Comparison of ENCODE assay signal across 12 cellular contexts in the genomic region with DNA sequence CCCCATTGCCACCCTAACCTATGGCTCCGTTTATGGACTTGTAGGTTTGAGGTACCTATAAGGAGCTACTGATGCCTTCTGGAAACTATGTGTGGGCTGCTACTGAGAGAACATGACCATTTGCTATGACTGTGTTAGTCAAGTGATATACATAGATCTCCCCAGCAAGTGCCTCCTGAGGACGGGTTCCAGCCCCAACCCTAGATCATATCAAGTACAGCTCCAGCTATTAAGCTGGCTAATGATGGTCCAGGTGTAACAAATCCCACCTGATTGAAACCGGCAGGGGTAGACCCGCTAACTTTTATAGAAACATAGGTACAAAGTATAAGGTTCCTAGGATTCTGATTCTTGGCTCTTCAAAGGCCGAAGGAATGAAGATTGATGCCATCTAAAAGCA. TPM values are rescaled to one million over a fixed set of nuclear protein-coding genes. Genes with fewer than 3 reads are reported as not detected.
DNase-seq lines count a peak whose midpoint lies in the region; ATAC-seq lines count a peak whose summit lies in the region.
"Had no signal": no experiment of that assay in that cellular context is flagged by ENCODE, and none has a peak within 500 bp of the region (broad histone marks: within the 10 kb centered on the region; RNA-seq: fewer than 3 reads in every experiment).

No MANE protein-coding gene starts in this region.

- peak overlapping the region in 1 of 3 donors; percentile 19 for H3K9ac ChIP-seq in skeletal muscle tissue (ENCODE audit: low read depth in 1 of 3, low read length in 3 of 3)

- H3K27ac Mint-ChIP-seq in activated CD4-positive, alpha-beta T cell treated with anti-CD3 and anti-CD28 coated beads, Interleukin-2, amount 10 ng/mL, durations not matched to agents 24 days and 14 days = peak overlapping the region; percentile 79
- H3K27ac Mint-ChIP-seq in effector memory CD8-positive, alpha-beta T cell = peak overlapping the region; percentile 81 to 92

- H3K4me1 ChIP-seq in skeletal muscle tissue (ENCODE audit: control insufficient read depth in 3 of 3, insufficient read depth in 3 of 3, low read length in 3 of 3) = peaks cover 32 to 40% (median 34%) of the 10 kb centered on the region in 3 donors

- intact Hi-C loops in activated CD4-positive, alpha-beta T cell treated with anti-CD3 and anti-CD28 coated beads, Interleukin-2, amount 10 ng/mL, durations not matched to agents 24 days and 14 days (cut with micrococcal nuclease) = loop anchor here (1.0 to 2.0 kb wide), 4 partner anchors 9 to 63 kb away; no protein-coding TSS in a partner anchor

- no peak for DNase-seq in activated CD4-positive, alpha-beta T cell treated with anti-CD3 and anti-CD28 coated beads, Interleukin-2, amount 10 ng/mL, durations not matched to agents 24 days and 14 days
- DNase-seq in activated CD4-positive, alpha-beta T cell treated with anti-CD3 and anti-CD28 coated beads for 4 hours = no peak
- DNase-seq in effector memory CD8-positive, alpha-beta T cell = no peak
- no peak for DNase-seq in T-helper 9 cell
- no peak for DNase-seq in hypothalamus (lab: John Stamatoyannopoulos, UW)
- DNase-seq: EL, posterior cingulate gyrus had no signal

- H3K4me1 Mint-ChIP-seq in activated CD4-positive, alpha-beta T cell treated with anti-CD3 and anti-CD28 coated beads, Interleukin-2, amount 10 ng/mL, durations not matched to agents 24 days and 14 days = peaks cover 48% of the 10 kb centered on the region
- peaks cover 20 to 36% of the 10 kb centered on the region in 2 donors for H3K4me1 Mint-ChIP-seq in effector memory CD8-positive, alpha-beta T cell (ENCODE audit: low read depth in 2 of 2)

- H3K36me3 Mint-ChIP-seq in activated CD4-positive, alpha-beta T cell treated with anti-CD3 and anti-CD28 coated beads, Interleukin-2, amount 10 ng/mL, durations not matched to agents 24 days and 14 days (ENCODE audit: low read depth) = peaks cover 2% of the 10 kb centered on the region
- peaks cover 15% of the 10 kb centered on the region for H3K36me3 Mint-ChIP-seq in effector memory CD8-positive, alpha-beta T cell (ENCODE audit: insufficient read depth)

- no peaks in the 10 kb centered on the region for H3K36me3 ChIP-seq in skeletal muscle tissue (ENCODE audit: control insufficient read depth in 3 of 3, insufficient read depth in 3 of 3, low read length in 3 of 3)

- peak overlapping the region; percentile 84 for H3K27ac ChIP-seq in skeletal muscle tissue (ENCODE audit: low read depth, low read length)

- H3K9me3 Mint-ChIP-seq in activated CD4-positive, alpha-beta T cell treated with anti-CD3 and anti-CD28 coated beads, Interleukin-2, amount 10 ng/mL, durations not matched to agents 24 days and 14 days = no peaks in the 10 kb centered on the region
- H3K9me3 Mint-ChIP-seq in effector memory CD8-positive, alpha-beta T cell = no peaks in the 10 kb centered on the region

- H3K4me3 ChIP-seq in skeletal muscle tissue (ENCODE audit: low read length in 3 of 3) = no peak overlapping the region

- peak; percentile 37 for ATAC-seq in GM18519 (IDR thresholded peaks at IDR 0.05; ENCODE audit: low FRiP score, unreplicated experiment)
- no peak for ATAC-seq in effector memory CD8-positive, alpha-beta T cell (replicated peaks)
- no peak for ATAC-seq in HG03159 (IDR thresholded peaks at IDR 0.05; ENCODE audit: unreplicated experiment)

- H3K4me3 Mint-ChIP-seq in activated CD4-positive, alpha-beta T cell treated with anti-CD3 and anti-CD28 coated beads, Interleukin-2, amount 10 ng/mL, durations not matched to agents 24 days and 14 days = no peak overlapping the region
- no peak overlapping the region for H3K4me3 Mint-ChIP-seq in effector memory CD8-positive, alpha-beta T cell

- no peaks in the 10 kb centered on the region for H3K27me3 ChIP-seq in skeletal muscle tissue (ENCODE audit: control insufficient read depth in 3 of 3, insufficient read depth in 3 of 3, low read length in 3 of 3)

- H3K27me3 Mint-ChIP-seq in activated CD4-positive, alpha-beta T cell treated with anti-CD3 and anti-CD28 coated beads, Interleukin-2, amount 10 ng/mL, durations not matched to agents 24 days and 14 days = no peaks in the 10 kb centered on the region
- H3K27me3 Mint-ChIP-seq in effector memory CD8-positive, alpha-beta T cell = no peaks in the 10 kb centered on the region

- H3K9me3 ChIP-seq in skeletal muscle tissue (ENCODE audit: control insufficient read depth in 3 of 3, low read length in 3 of 3) = no peaks in the 10 kb centered on the region

RNA-seq across cellular contexts. Expression of a gene that starts 23.7 kb away (rescaled TPM):
- total RNA-seq in activated CD4-positive, alpha-beta T cell treated with anti-CD3 and anti-CD28 coated beads, Interleukin-2, amount 10 ng/mL, durations not matched to agents 24 days and 14 days = 4.8 and 5.5 TPM in 2 replicates
- 2.6 TPM for total RNA-seq in skeletal muscle tissue
- total RNA-seq: A673, kidney epithelial cell had no signal
